In the genomic region with DNA sequence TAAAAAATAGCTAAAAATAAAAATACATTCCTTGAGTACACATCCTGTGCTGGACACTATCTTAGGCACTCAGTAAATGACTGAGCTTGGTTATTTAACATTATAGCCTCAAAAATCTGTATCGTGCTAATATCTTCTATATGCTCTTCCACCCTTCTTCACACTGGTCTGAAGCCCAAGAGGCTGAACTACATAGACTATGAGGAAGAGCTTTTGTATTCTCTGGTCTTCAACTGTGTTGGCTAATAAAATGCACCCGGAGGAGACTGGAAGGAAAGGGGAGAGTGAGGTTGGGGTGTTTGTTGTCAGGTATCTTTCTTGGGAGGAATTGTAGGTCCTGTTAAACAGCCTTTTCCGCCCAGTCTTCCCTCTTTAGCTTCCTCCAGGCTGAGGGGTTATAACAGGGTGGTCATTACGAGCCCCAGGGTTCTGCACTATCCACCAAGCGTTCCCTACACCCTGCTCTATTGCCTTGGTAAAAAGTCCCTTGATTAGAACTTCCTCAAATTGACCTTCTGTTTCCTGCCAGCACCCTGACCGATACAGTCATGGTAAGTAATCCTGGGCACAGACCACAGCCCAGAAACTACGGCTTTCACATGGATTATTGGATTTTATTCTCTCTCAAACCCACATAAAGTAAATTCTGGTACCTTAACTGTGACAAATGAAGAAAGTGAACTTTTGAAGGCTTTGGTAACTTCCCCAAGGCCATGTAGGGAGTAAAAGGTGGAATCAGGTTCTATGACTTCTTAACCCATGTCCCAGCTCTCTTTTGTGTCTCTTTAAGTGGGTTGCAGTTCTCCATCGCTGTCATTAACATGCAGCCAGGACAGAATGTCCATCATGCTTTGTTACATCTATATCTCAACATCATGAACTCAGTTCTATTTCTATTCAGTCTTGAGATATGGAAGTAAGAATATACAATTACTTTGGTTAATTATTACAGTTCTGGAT, we compare ENCODE assay signal across 14 cellular contexts.
DNase-seq lines count a peak whose midpoint lies in the region; ATAC-seq, FAIRE-seq and TF ChIP-seq lines count a peak whose summit lies in the region.
"Had no signal": no experiment of that assay in that cellular context is flagged by ENCODE, and none has a peak within 500 bp of the region (broad histone marks: within the 10 kb centered on the region; RNA-seq: fewer than 3 reads in every experiment).

No MANE protein-coding gene starts in this region.

- intact Hi-C loops in endothelial cell of umbilical vein (cut with micrococcal nuclease) (no loop called here), left lung (cut with DNase I) (no loop called here)

- ATAC-seq in GM18505 (IDR thresholded peaks at IDR 0.05; ENCODE audit: unreplicated experiment): peak; percentile 73
- ATAC-seq in GM21447 (IDR thresholded peaks at IDR 0.05; ENCODE audit: unreplicated experiment): peak; percentile 58
- ATAC-seq in HG03469 (IDR thresholded peaks at IDR 0.05; ENCODE audit: unreplicated experiment): peak; percentile 44
- no peak for ATAC-seq in left lung
- ATAC-seq: activated naive CD4-positive, alpha-beta T cell treated with anti-CD3 and anti-CD28 coated beads, Interleukin-2, amount 50 U/mL, for 72 hours; gastroesophageal sphincter had no signal

- TF ChIP-seq POLR2A in GM18505 (IDR thresholded peaks at IDR 0.05; ENCODE audit: borderline replicate concordance, extremely low read depth, insufficient read depth, insufficient read length): no peak
- no peak for TF ChIP-seq POLR2A in endothelial cell of umbilical vein (IDR thresholded peaks at IDR 0.05; ENCODE audit: low read depth, low read length)

- H3K27me3 ChIP-seq in endothelial cell of umbilical vein (ENCODE audit: control insufficient read depth in 2 of 2, insufficient read depth in 2 of 2, low read length in 2 of 2) (no peaks in the 10 kb centered on the region), left lung (no peaks in the 10 kb centered on the region)
- H3K27me3 ChIP-seq: gastroesophageal sphincter had no signal

- no peaks in the 10 kb centered on the region for H4K20me1 ChIP-seq in endothelial cell of umbilical vein (replicated peaks; ENCODE audit: control insufficient read depth, extremely low read depth, insufficient read depth, low read length)

- H3K9me3 ChIP-seq in endothelial cell of umbilical vein (replicated peaks; ENCODE audit: control insufficient read depth, insufficient read depth, low read length): no peaks in the 10 kb centered on the region
- H3K9me3 ChIP-seq in left lung: no peaks in the 10 kb centered on the region
- H3K9me3 ChIP-seq: gastroesophageal sphincter had no signal

- DNase-seq in endothelial cell of umbilical vein (ENCODE audit: low read depth, low spot score) (no peak), NCI-H1417 (lab: John Stamatoyannopoulos, UW) (no peak), globus pallidus (ENCODE audit: low spot score) (no peak), left lung (no peak)
- no peak for DNase-seq in activated CD8-positive, alpha-beta memory T cell treated with anti-CD3 and anti-CD28 coated beads for 24 hours
- DNase-seq: DMS 273 treated with DMSO at 0.1 percent for 48 hours, endodermal cell, Right ventricle myocardium superior had no signal

- H3K27ac ChIP-seq in endothelial cell of umbilical vein (ENCODE audit: insufficient read depth, low read depth, low read length): no peak overlapping the region
- H3K27ac ChIP-seq in left lung: no peak overlapping the region
- H3K27ac ChIP-seq: gastroesophageal sphincter had no signal

- POLR2A ChIA-PET in endothelial cell of umbilical vein (lab: Charles Lee): no interaction called here

- no peaks in the 10 kb centered on the region for H3K9me1 ChIP-seq in endothelial cell of umbilical vein (replicated peaks; ENCODE audit: control insufficient read depth, extremely low read depth, insufficient read depth, low read length)

- H3K4me1 ChIP-seq in endothelial cell of umbilical vein (ENCODE audit: control insufficient read depth, extremely low read depth, insufficient read depth, low read length): no peaks in the 10 kb centered on the region
- no peaks in the 10 kb centered on the region for H3K4me1 ChIP-seq in left lung
- H3K4me1 ChIP-seq: gastroesophageal sphincter had no signal

- CTCF ChIA-PET in endothelial cell of umbilical vein (lab: Charles Lee): interaction anchor here (0.7 kb wide), 1 partner anchor 169 kb away, joined by 3 read pairs; no protein-coding TSS in a partner anchor

- H3K79me2 ChIP-seq in endothelial cell of umbilical vein (ENCODE audit: control insufficient read depth, insufficient read depth, low read length): no peaks in the 10 kb centered on the region

- peak; percentile 49 for FAIRE-seq in endothelial cell of umbilical vein (lab: Jason Lieb, UNC)
- FAIRE-seq: islet of Langerhans had no signal

- H2AFZ ChIP-seq in endothelial cell of umbilical vein (ENCODE audit: low read depth, low read length): no peak overlapping the region

- no peak overlapping the region for H3K9ac ChIP-seq in endothelial cell of umbilical vein (replicated peaks; ENCODE audit: extremely low read depth, insufficient read depth, low read length)

- H3K4me2 ChIP-seq in endothelial cell of umbilical vein (ENCODE audit: insufficient read depth, low read length): no peak overlapping the region

- dilution Hi-C loops in endothelial cell of umbilical vein (cut with MboI; ENCODE audit: extremely low pct_ligation_motif_present, low sequenced_read_pairs): no loop called here

- no peak for TF ChIP-seq CTCF in endothelial cell of umbilical vein (IDR thresholded peaks at IDR 0.05; ENCODE audit: extremely low read depth in 1 of 2, insufficient read depth in 1 of 2, low read depth in 1 of 2, low read length in 2 of 2)
- no peak for TF ChIP-seq CTCF in left lung (IDR thresholded peaks at IDR 0.05)

- H3K4me3 ChIP-seq in endothelial cell of umbilical vein (replicated peaks in 1 of 3; ENCODE audit: insufficient read depth in 1 of 3, low read depth in 1 of 3, low read length in 3 of 3) (no peak overlapping the region), left lung (no peak overlapping the region)
- H3K4me3 ChIP-seq: gastroesophageal sphincter had no signal

- no TSS peak for BruUV-seq in endothelial cell of umbilical vein (replicated peaks; lab: Mats Ljungman, UMichigan)

- H3K36me3 ChIP-seq in endothelial cell of umbilical vein (ENCODE audit: control insufficient read depth in 2 of 2, extremely low read depth in 1 of 2, insufficient read depth in 2 of 2, low read length in 2 of 2) (no peaks in the 10 kb centered on the region), left lung (no peaks in the 10 kb centered on the region)
- H3K36me3 ChIP-seq: gastroesophageal sphincter had no signal

TF ChIP-seq in endothelial cell of umbilical vein, 7 proteins besides CTCF, POLR2A, EP300 and RAD21:
- TF ChIP-seq EZH2 (IDR thresholded peaks at IDR 0.05; ENCODE audit: borderline replicate concordance, low read depth, low read length, severe bottlenecking) (no peak), FOS (IDR thresholded peaks at IDR 0.05; ENCODE audit: borderline replicate concordance, insufficient read depth, low read length) (no peak), JUN (IDR thresholded peaks at IDR 0.05; ENCODE audit: borderline replicate concordance, insufficient read depth, insufficient read length, low read depth) (no peak), MYC (IDR thresholded peaks at IDR 0.05; ENCODE audit: low read depth, low read length) (no peak), GATA2 (IDR thresholded peaks at IDR 0.05; ENCODE audit: insufficient read depth, insufficient read length, low read depth, low read length) (no peak), POLR2AphosphoS5 (IDR thresholded peaks at IDR 0.05; ENCODE audit: insufficient read depth, low read depth, low read length) (no peak)
- TF ChIP-seq, protein P1, sequence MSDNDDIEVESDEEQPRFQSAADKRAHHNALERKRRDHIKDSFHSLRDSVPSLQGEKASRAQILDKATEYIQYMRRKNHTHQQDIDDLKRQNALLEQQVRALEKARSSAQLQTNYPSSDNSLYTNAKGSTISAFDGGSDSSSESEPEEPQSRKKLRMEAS (IDR thresholded peaks at IDR 0.05; ENCODE audit: insufficient read depth, insufficient read length): no peak
